Comparison of ENCODE assay signal across 8 cellular contexts in genomic region chr6:2157441-2158127, GRCh38.
DNase-seq lines count a peak whose midpoint lies in the region; ATAC-seq and TF ChIP-seq lines count a peak whose summit lies in the region.

No MANE protein-coding gene starts in this region.

- peak; percentile 60 for DNase-seq in DND-41
- no peak for DNase-seq in NCI-H446 (lab: John Stamatoyannopoulos, UW)
- no peak for DNase-seq in caudate nucleus (lab: John Stamatoyannopoulos, UW)
- DNase-seq in NK-92 (lab: John Stamatoyannopoulos, UW; ENCODE audit: unreplicated experiment) = no peak
- no peak for DNase-seq in testis

- H3K4me3 ChIP-seq in DND-41 (ENCODE audit: low read depth in 1 of 2, low read length in 2 of 2) (no peak overlapping the region), gastroesophageal sphincter (no peak overlapping the region), testis (no peak overlapping the region)

- H3K4me2 ChIP-seq in DND-41 (ENCODE audit: insufficient read depth, low read length) = no peak overlapping the region

- ATAC-seq in DND-41 (ENCODE audit: insufficient read depth, low read depth) = peak; percentile 98
- ATAC-seq in GM21529 (IDR thresholded peaks at IDR 0.05; ENCODE audit: unreplicated experiment) = peak; percentile 68
- peak; percentile 90 for ATAC-seq in SK-N-SH treated with all-trans-retinoic acid at 6 μM for 48 hours
- ATAC-seq in gastroesophageal sphincter = peak; percentile 85

- intact Hi-C loops in testis (cut with DNase I; ENCODE audit: low total_unique reads) = no loop called here

- TF ChIP-seq CTCF in DND-41 (IDR thresholded peaks at IDR 0.05; ENCODE audit: borderline replicate concordance, extremely low read depth, low read length, poor library complexity, severe bottlenecking) = no peak
- no peak for TF ChIP-seq CTCF in gastroesophageal sphincter (IDR thresholded peaks at IDR 0.05)
- TF ChIP-seq CTCF in testis (IDR thresholded peaks at IDR 0.05) = no peak

- H3K36me3 ChIP-seq in DND-41 (ENCODE audit: insufficient read depth, low read length) = no peaks in the 10 kb centered on the region
- H3K36me3 ChIP-seq in gastroesophageal sphincter = no peaks in the 10 kb centered on the region
- no peaks in the 10 kb centered on the region for H3K36me3 ChIP-seq in testis (ENCODE audit: low read depth, missing control alignments)

- H3K27ac ChIP-seq in DND-41 (ENCODE audit: low read length) (no peak overlapping the region), gastroesophageal sphincter (no peak overlapping the region), caudate nucleus (ENCODE audit: low read depth, low read length) (no peak overlapping the region), testis (no peak overlapping the region)

- TF ChIP-seq POLR2A in gastroesophageal sphincter (IDR thresholded peaks at IDR 0.05) (no peak), testis (IDR thresholded peaks at IDR 0.05) (no peak)

- H3K79me2 ChIP-seq in DND-41 (ENCODE audit: insufficient read depth, low read length) = peaks cover 7% of the 10 kb centered on the region; the same call in 1 of the 2 replicates

- peaks cover 29% of the 10 kb centered on the region; the same call in 1 of the 2 replicates for H4K20me1 ChIP-seq in DND-41 (ENCODE audit: insufficient read depth, low read length)

- WGBS in gastroesophageal sphincter (ENCODE audit: low coverage in 1 of 2), 2 donors = 47% methylated on average over 1 of the region's 1 CpG; no CpG with 5 or more reads in 1 of the 2 donors
- 26 to 36% methylated on average over 1 of the region's 1 CpG for WGBS in testis, 2 donors

- H3K27me3 ChIP-seq in DND-41 (ENCODE audit: insufficient read depth, low read length, poor library complexity) (no peaks in the 10 kb centered on the region), gastroesophageal sphincter (no peaks in the 10 kb centered on the region), testis (no peaks in the 10 kb centered on the region)

- no peak for TF ChIP-seq EP300 in gastroesophageal sphincter (IDR thresholded peaks at IDR 0.05)

- H3K9me3 ChIP-seq in DND-41 (ENCODE audit: insufficient read depth, low read length, severe bottlenecking) (no peaks in the 10 kb centered on the region), gastroesophageal sphincter (no peaks in the 10 kb centered on the region), testis (no peaks in the 10 kb centered on the region)

- H3K4me1 ChIP-seq in DND-41 (ENCODE audit: insufficient read depth, low read length) = peaks cover 32% of the 10 kb centered on the region
- peaks cover 0 to 6% (median 0%) of the 10 kb centered on the region in 3 donors for H3K4me1 ChIP-seq in gastroesophageal sphincter
- H3K4me1 ChIP-seq in testis = no peaks in the 10 kb centered on the region

- H3K9ac ChIP-seq in DND-41 (ENCODE audit: low read depth, low read length) = no peak overlapping the region

- H2AFZ ChIP-seq in DND-41 (ENCODE audit: low read depth, low read length) = no peak overlapping the region

TF ChIP-seq in SK-N-SH treated with all-trans-retinoic acid at 6 μM for 48 hours, 23 proteins besides CTCF, POLR2A, EP300 and RAD21:
- TF ChIP-seq ISL1 (CRISPR knock-in tag; IDR thresholded peaks at IDR 0.05) (peak; percentile 84), SNAI2 (CRISPR knock-in tag; IDR thresholded peaks at IDR 0.05) (no peak)
